Comparison of ENCODE assay signal across 19 cellular contexts in the genomic region with DNA sequence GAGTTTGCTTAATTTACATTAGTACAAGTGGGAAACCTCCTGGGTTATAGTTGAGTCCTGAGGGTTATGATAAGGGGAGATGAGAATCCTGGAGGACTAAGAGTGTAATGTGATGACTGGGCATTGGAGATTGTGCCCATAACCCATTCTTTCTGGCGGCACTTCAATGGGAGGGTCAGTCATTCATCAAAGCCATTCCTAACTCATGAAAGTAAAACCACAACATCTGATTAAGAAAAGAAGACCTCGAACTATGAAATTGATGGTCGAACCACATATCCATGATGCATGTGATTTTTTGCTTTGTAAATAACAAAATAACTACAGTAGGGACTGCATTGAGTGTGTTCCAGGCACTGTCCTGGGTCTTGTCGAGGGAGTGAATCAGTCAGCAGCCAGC.
DNase-seq lines count a peak whose midpoint lies in the region; ATAC-seq, FAIRE-seq and TF ChIP-seq lines count a peak whose summit lies in the region.
"Had no signal": no experiment of that assay in that cellular context is flagged by ENCODE, and none has a peak within 500 bp of the region (broad histone marks: within the 10 kb centered on the region; RNA-seq: fewer than 3 reads in every experiment).

No MANE protein-coding gene starts in this region.

- ATAC-seq in natural killer cell treated with Interleukin-12 subunit alpha and Interleukin-12 subunit beta and Interleukin-15 and Interleukin-18, amount 100 ng/mL, for 72 hours: no peak
- ATAC-seq in natural killer cell (no peak), HG02885 (IDR thresholded peaks at IDR 0.05; ENCODE audit: poor library complexity, unreplicated experiment) (no peak)
- peak; percentile 4 for ATAC-seq in stimulated activated naive CD8-positive, alpha-beta T cell treated with anti-CD3 and anti-CD28 coated beads, Interleukin-15, amount 100 ng/mL, for 72 hours
- ATAC-seq: heart left ventricle, Panc1 had no signal

- H3K27me3 Mint-ChIP-seq in natural killer cell treated with Interleukin-12 subunit alpha and Interleukin-12 subunit beta and Interleukin-15 and Interleukin-18, amount 100 ng/mL, for 72 hours: peaks cover 17 to 22% of the 10 kb centered on the region in 2 donors
- peaks cover 9 to 10% of the 10 kb centered on the region in 2 donors for H3K27me3 Mint-ChIP-seq in natural killer cell (ENCODE audit: low read depth in 2 of 2)
- H3K27me3 Mint-ChIP-seq in astrocyte (ENCODE audit: low read depth, unreplicated experiment): peaks cover 21% of the 10 kb centered on the region
- H3K27me3 Mint-ChIP-seq in stimulated activated naive CD8-positive, alpha-beta T cell treated with anti-CD3 and anti-CD28 coated beads, Interleukin-15, amount 100 ng/mL, for 72 hours: peaks cover 11% of the 10 kb centered on the region

- H3K9me3 ChIP-seq in astrocyte (ENCODE audit: insufficient read depth, low read depth, low read length): peaks cover under 1% of the 10 kb centered on the region
- H3K9me3 ChIP-seq: Caco-2, ovary had no signal

- no peaks in the 10 kb centered on the region for H3K36me3 Mint-ChIP-seq in natural killer cell treated with Interleukin-12 subunit alpha and Interleukin-12 subunit beta and Interleukin-15 and Interleukin-18, amount 100 ng/mL, for 72 hours
- H3K36me3 Mint-ChIP-seq in natural killer cell (no peaks in the 10 kb centered on the region), astrocyte (ENCODE audit: low read depth, unreplicated experiment) (no peaks in the 10 kb centered on the region)

- H3K27ac ChIP-seq in astrocyte (ENCODE audit: low read depth, low read length): no peak overlapping the region
- H3K27ac ChIP-seq: heart left ventricle, ovary had no signal

- H3K4me1 ChIP-seq in astrocyte (ENCODE audit: insufficient read depth, low read length): no peaks in the 10 kb centered on the region

- H3K4me2 ChIP-seq in astrocyte (ENCODE audit: low read length): no peak overlapping the region

- no peak for DNase-seq in natural killer cell treated with Interleukin-12 subunit alpha and Interleukin-12 subunit beta and Interleukin-15 and Interleukin-18, amount 100 ng/mL, for 72 hours (ENCODE audit: low spot score)
- DNase-seq in natural killer cell: no peak
- DNase-seq in LHCN-M2 (ENCODE audit: low read depth): peak; percentile 32
- DNase-seq in astrocyte (ENCODE audit: low read depth): peak; percentile 60
- no peak for DNase-seq in stimulated activated naive CD8-positive, alpha-beta T cell treated with anti-CD3 and anti-CD28 coated beads, Interleukin-15, amount 100 ng/mL, for 72 hours
- no peak for DNase-seq in NCI-H524 (lab: John Stamatoyannopoulos, UW)
- no peak for DNase-seq in Ammon's horn (ENCODE audit: low spot score)
- DNase-seq: activated CD4-positive, alpha-beta T cell treated with anti-CD3 and anti-CD28 coated beads for 4 hours; Caco-2; cerebellar nuclear complex; heart left ventricle; Kasumi-1; NCI-H1417; NCI-H2171; ovary; substantia nigra had no signal

- H3K36me3 ChIP-seq in astrocyte (ENCODE audit: insufficient read depth, low read length): no peaks in the 10 kb centered on the region
- H3K36me3 ChIP-seq: heart left ventricle, ovary had no signal

- FAIRE-seq in astrocyte (lab: Jason Lieb, UNC): no peak
- FAIRE-seq: G401.6 had no signal

- no peak overlapping the region for H3K27ac Mint-ChIP-seq in natural killer cell treated with Interleukin-12 subunit alpha and Interleukin-12 subunit beta and Interleukin-15 and Interleukin-18, amount 100 ng/mL, for 72 hours
- no peak overlapping the region for H3K27ac Mint-ChIP-seq in natural killer cell
- H3K27ac Mint-ChIP-seq in astrocyte (ENCODE audit: unreplicated experiment): no peak overlapping the region
- peak overlapping the region in 1 of 2 donors; percentile 52 for H3K27ac Mint-ChIP-seq in stimulated activated naive CD8-positive, alpha-beta T cell treated with anti-CD3 and anti-CD28 coated beads, Interleukin-15, amount 100 ng/mL, for 72 hours

- H3K4me3 ChIP-seq in astrocyte (ENCODE audit: insufficient read depth, low read depth, low read length): no peak overlapping the region
- H3K4me3 ChIP-seq: heart left ventricle, ovary had no signal

- intact Hi-C loops in natural killer cell (cut with micrococcal nuclease): no loop called here

- no peaks in the 10 kb centered on the region for H4K20me1 ChIP-seq in astrocyte (ENCODE audit: insufficient read depth, low read length)

- no peak overlapping the region for H3K9ac ChIP-seq in astrocyte (ENCODE audit: low read length)

- H3K79me2 ChIP-seq in astrocyte (ENCODE audit: insufficient read depth, low read length): no peaks in the 10 kb centered on the region

- H3K9me3 Mint-ChIP-seq in natural killer cell treated with Interleukin-12 subunit alpha and Interleukin-12 subunit beta and Interleukin-15 and Interleukin-18, amount 100 ng/mL, for 72 hours: no peaks in the 10 kb centered on the region
- no peaks in the 10 kb centered on the region for H3K9me3 Mint-ChIP-seq in natural killer cell
- H3K9me3 Mint-ChIP-seq in astrocyte (ENCODE audit: unreplicated experiment): peaks cover 6% of the 10 kb centered on the region
- H3K9me3 Mint-ChIP-seq in stimulated activated naive CD8-positive, alpha-beta T cell treated with anti-CD3 and anti-CD28 coated beads, Interleukin-15, amount 100 ng/mL, for 72 hours: peaks cover 4 to 9% of the 10 kb centered on the region in 2 donors

- H3K4me1 Mint-ChIP-seq in natural killer cell treated with Interleukin-12 subunit alpha and Interleukin-12 subunit beta and Interleukin-15 and Interleukin-18, amount 100 ng/mL, for 72 hours (ENCODE audit: low read depth in 2 of 2): peaks cover 12 to 15% of the 10 kb centered on the region in 2 donors
- H3K4me1 Mint-ChIP-seq in natural killer cell (peaks cover 4 to 5% of the 10 kb centered on the region in 2 donors), astrocyte (ENCODE audit: low read depth, unreplicated experiment) (peaks cover 9% of the 10 kb centered on the region)
- H3K4me1 Mint-ChIP-seq in stimulated activated naive CD8-positive, alpha-beta T cell treated with anti-CD3 and anti-CD28 coated beads, Interleukin-15, amount 100 ng/mL, for 72 hours: peaks cover 72% of the 10 kb centered on the region

- H3K4me3 Mint-ChIP-seq in natural killer cell treated with Interleukin-12 subunit alpha and Interleukin-12 subunit beta and Interleukin-15 and Interleukin-18, amount 100 ng/mL, for 72 hours: peak overlapping the region; percentile 47
- H3K4me3 Mint-ChIP-seq in natural killer cell: no peak overlapping the region
- H3K4me3 Mint-ChIP-seq in astrocyte (ENCODE audit: unreplicated experiment): no peak overlapping the region
- H3K4me3 Mint-ChIP-seq in stimulated activated naive CD8-positive, alpha-beta T cell treated with anti-CD3 and anti-CD28 coated beads, Interleukin-15, amount 100 ng/mL, for 72 hours: peak overlapping the region; percentile 52 to 61

- TF ChIP-seq CTCF in natural killer cell (IDR thresholded peaks at IDR 0.05) (no peak), astrocyte (IDR thresholded peaks at IDR 0.05; ENCODE audit: insufficient read depth, low read depth, low read length) (no peak)

- H2AFZ ChIP-seq in astrocyte (ENCODE audit: low read depth, low read length): no peak overlapping the region

- peaks cover 12% of the 10 kb centered on the region for H3K27me3 ChIP-seq in astrocyte (ENCODE audit: insufficient read depth, low read length)
- H3K27me3 ChIP-seq: heart left ventricle, ovary had no signal

Comparison
In these comparisons a context has a peak if more than half of its experiments do, and no peak if none do; other contexts are left out.
1. H3K4me3 Mint-ChIP-seq: peak in natural killer cell treated with Interleukin-12 subunit alpha and Interleukin-12 subunit beta and Interleukin-15 and Interleukin-18, amount 100 ng/mL, for 72 hours (single experiment) and stimulated activated naive CD8-positive, alpha-beta T cell treated with anti-CD3 and anti-CD28 coated beads, Interleukin-15, amount 100 ng/mL, for 72 hours (2 of 2); none in natural killer cell (single experiment) and astrocyte (single experiment).
2. DNase-seq: peak in LHCN-M2 (single experiment) and astrocyte (single experiment); none in natural killer cell treated with Interleukin-12 subunit alpha and Interleukin-12 subunit beta and Interleukin-15 and Interleukin-18, amount 100 ng/mL, for 72 hours (single experiment), natural killer cell (single experiment), stimulated activated naive CD8-positive, alpha-beta T cell treated with anti-CD3 and anti-CD28 coated beads, Interleukin-15, amount 100 ng/mL, for 72 hours (0 of 2), NCI-H524 (0 of 2) and Ammon's horn (single experiment).